In the genomic region with DNA sequence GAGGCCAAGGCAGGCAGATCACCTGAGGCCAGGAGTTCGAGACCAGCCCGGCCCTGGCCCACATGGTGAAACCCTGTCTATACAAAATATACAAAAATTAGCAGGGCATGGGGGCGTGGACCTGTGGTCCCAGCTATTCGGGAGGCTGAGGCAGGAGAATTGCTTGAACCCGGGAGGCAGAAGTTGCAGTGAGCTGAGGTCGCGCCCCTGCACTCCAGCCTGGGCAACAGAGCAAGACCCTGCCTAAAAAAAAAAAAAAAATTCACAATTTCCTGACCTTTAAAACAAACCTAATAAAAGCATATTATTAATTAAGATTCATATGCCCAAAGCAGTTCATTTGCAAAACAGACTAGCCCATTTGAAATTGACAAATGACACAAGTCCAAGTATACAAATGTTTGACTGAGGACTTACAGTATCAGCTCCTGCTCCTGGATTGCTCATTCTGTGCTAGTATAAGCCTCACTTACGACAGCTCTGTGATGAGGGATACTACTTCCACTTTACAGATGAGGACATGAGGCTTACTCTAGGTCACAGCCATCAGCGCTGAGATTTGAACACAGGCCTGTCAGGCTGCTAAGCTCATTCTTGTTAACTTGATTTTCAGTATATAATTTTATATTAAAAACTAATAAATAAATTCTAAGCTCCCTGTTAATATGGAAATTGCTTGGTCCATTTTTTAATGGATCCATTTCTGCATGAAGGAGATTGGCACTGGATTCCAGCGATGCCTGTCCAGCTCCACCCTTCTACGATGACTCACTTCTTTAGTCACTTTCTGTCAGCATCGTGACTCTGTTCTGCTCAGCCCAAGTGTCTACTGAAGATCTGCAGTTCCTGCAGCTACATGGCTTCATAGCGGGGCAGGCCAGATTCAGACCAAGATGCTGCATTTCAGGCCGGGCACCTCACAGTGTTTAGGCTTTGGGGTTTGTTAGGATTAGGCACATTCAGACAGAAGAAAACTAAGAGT, we compare ENCODE assay signal across 11 cellular contexts.
DNase-seq lines count a peak whose midpoint lies in the region; ATAC-seq and TF ChIP-seq lines count a peak whose summit lies in the region.
"Had no signal": no experiment of that assay in that cellular context is flagged by ENCODE, and none has a peak within 500 bp of the region (broad histone marks: within the 10 kb centered on the region; RNA-seq: fewer than 3 reads in every experiment).

No MANE protein-coding gene starts in this region.

- H3K27ac ChIP-seq in H9 (ENCODE audit: insufficient read length, low read depth, low read length) (no peak overlapping the region), RWPE2 (ENCODE audit: poor library complexity, severe bottlenecking) (no peak overlapping the region), stomach (no peak overlapping the region)

- intact Hi-C loops in stomach (cut with DNase I; ENCODE audit: low total_unique reads), result no loop called here
- intact Hi-C loops in activated T-helper 1 cell treated with anti-CD3 and anti-CD28 coated beads, Interleukin-12 subunit alpha, Interleukin-12 subunit beta, Interleukin-2, Interleukin-4 antibody, amounts not matched to agents 30 ng/mL and 10 ng/mL and 1 ng/mL, durations not matched to agents 14 hours and 24 hours and 36 hours (cut with micrococcal nuclease), result no loop called here

- H3K36me3 Mint-ChIP-seq in H9 (ENCODE audit: insufficient read depth in 1 of 3, low read depth in 3 of 3), result peaks cover 7 to 52% (median 31%) of the 10 kb centered on the region in 3 experiments; a peak in 6 of 7 replicates
- peaks cover 35% of the 10 kb centered on the region for H3K36me3 Mint-ChIP-seq in activated T-helper 1 cell treated with anti-CD3 and anti-CD28 coated beads, Interleukin-12 subunit alpha, Interleukin-12 subunit beta, Interleukin-2, Interleukin-4 antibody, amounts not matched to agents 30 ng/mL and 10 ng/mL and 1 ng/mL, durations not matched to agents 14 hours and 24 hours and 36 hours (ENCODE audit: low read depth)

- H3K14ac ChIP-seq in H9 (ENCODE audit: insufficient read depth, low read length), result no peak overlapping the region

- H2BK120ac ChIP-seq in H9 (ENCODE audit: low read depth, low read length, poor library complexity, severe bottlenecking), result no peak overlapping the region

- no peaks in the 10 kb centered on the region for H3K79me1 ChIP-seq in H9 (ENCODE audit: insufficient read depth, low read depth, low read length, poor library complexity, severe bottlenecking)

- H3T11ph ChIP-seq in H9 (ENCODE audit: low read length), result no peak overlapping the region

- H2BK5ac ChIP-seq in H9 (ENCODE audit: insufficient read length, low read length), result no peak overlapping the region

- WGBS in H9 (ENCODE audit: extremely low coverage, insufficient read length, low lambda C conversion rate), result no CpG with 5 or more reads among the region's 14 CpGs
- WGBS in stomach, 5 donors, result 90 to 92% (median 91%) methylated on average over 14 of the region's 14 CpGs

- H4K5ac ChIP-seq in H9 (ENCODE audit: insufficient read length, low read depth, low read length), result no peak overlapping the region

- no peak overlapping the region for H2AK5ac ChIP-seq in H9 (ENCODE audit: insufficient read length, low read length)

- H3K4me1 ChIP-seq in H9 (ENCODE audit: insufficient read depth, low read length) (no peaks in the 10 kb centered on the region), RWPE2 (ENCODE audit: insufficient read depth, poor library complexity, severe bottlenecking) (peaks cover 3% of the 10 kb centered on the region), stomach (no peaks in the 10 kb centered on the region)

- H3K4me3 Mint-ChIP-seq in H9, result no peak overlapping the region
- H3K4me3 Mint-ChIP-seq in activated T-helper 1 cell treated with anti-CD3 and anti-CD28 coated beads, Interleukin-12 subunit alpha, Interleukin-12 subunit beta, Interleukin-2, Interleukin-4 antibody, amounts not matched to agents 30 ng/mL and 10 ng/mL and 1 ng/mL, durations not matched to agents 14 hours and 24 hours and 36 hours, result no peak overlapping the region

- H3K79me2 ChIP-seq in H9 (ENCODE audit: insufficient read depth, low read length), result no peaks in the 10 kb centered on the region

- no peaks in the 10 kb centered on the region for H3K9me3 ChIP-seq in H9 (ENCODE audit: control insufficient read depth, low read depth, low read length)
- no peaks in the 10 kb centered on the region for H3K9me3 ChIP-seq in RWPE2 (ENCODE audit: severe bottlenecking)
- H3K9me3 ChIP-seq in stomach, result no peaks in the 10 kb centered on the region

- DNase-seq in H9 (no peak), RWPE2 (ENCODE audit: low spot score) (no peak), fibroblast of mammary gland (ENCODE audit: low read depth) (peak; percentile 82), pulmonary artery endothelial cell (ENCODE audit: low read depth, low spot score) (peak; percentile 3), stomach (no peak), NCI-H345 treated with DMSO at 0.1 percent for 48 hours (lab: John Stamatoyannopoulos, UW; ENCODE audit: unreplicated experiment) (no peak)
- DNase-seq in activated T-helper 1 cell treated with anti-CD3 and anti-CD28 coated beads, Interleukin-12 subunit alpha, Interleukin-12 subunit beta, Interleukin-2, Interleukin-4 antibody, amounts not matched to agents 30 ng/mL and 10 ng/mL and 1 ng/mL, durations not matched to agents 14 hours and 24 hours and 36 hours (ENCODE audit: low spot score), result no peak
- DNase-seq: activated gamma-delta T cell had no signal

- TF ChIP-seq EP300 in stomach (IDR thresholded peaks at IDR 0.05), result no peak

- no peak overlapping the region for H2BK15ac ChIP-seq in H9 (ENCODE audit: low read depth, low read length)

- H3K4ac ChIP-seq in H9 (ENCODE audit: low read depth, low read length), result no peak overlapping the region

- H2BK20ac ChIP-seq in H9 (ENCODE audit: low read depth, low read length, poor library complexity, severe bottlenecking), result no peak overlapping the region

- H2AFZ ChIP-seq in H9 (ENCODE audit: low read length), result no peak overlapping the region

- TF ChIP-seq CTCF in H9 (conservative IDR thresholded peaks at IDR 0.05) (no peak), RWPE2 (IDR thresholded peaks at IDR 0.05; ENCODE audit: poor library complexity, severe bottlenecking) (no peak), fibroblast of mammary gland (conservative IDR thresholded peaks at IDR 0.05; ENCODE audit: control insufficient read depth, insufficient read depth, low read depth, low read length) (no peak), stomach (IDR thresholded peaks at IDR 0.05) (no peak)

- H3K36me3 ChIP-seq in RWPE2 (ENCODE audit: low read depth) (peaks cover 48% of the 10 kb centered on the region), stomach (peaks cover 20 to 97% (median 87%) of the 10 kb centered on the region in 4 donors)

- H3K9me3 Mint-ChIP-seq in H9, result no peaks in the 10 kb centered on the region
- no peaks in the 10 kb centered on the region for H3K9me3 Mint-ChIP-seq in activated T-helper 1 cell treated with anti-CD3 and anti-CD28 coated beads, Interleukin-12 subunit alpha, Interleukin-12 subunit beta, Interleukin-2, Interleukin-4 antibody, amounts not matched to agents 30 ng/mL and 10 ng/mL and 1 ng/mL, durations not matched to agents 14 hours and 24 hours and 36 hours

- peaks cover 20 to 29% of the 10 kb centered on the region in 2 experiments for H3K4me1 Mint-ChIP-seq in H9
- H3K4me1 Mint-ChIP-seq in activated T-helper 1 cell treated with anti-CD3 and anti-CD28 coated beads, Interleukin-12 subunit alpha, Interleukin-12 subunit beta, Interleukin-2, Interleukin-4 antibody, amounts not matched to agents 30 ng/mL and 10 ng/mL and 1 ng/mL, durations not matched to agents 14 hours and 24 hours and 36 hours (ENCODE audit: low read depth), result no peaks in the 10 kb centered on the region

- H3K18ac ChIP-seq in H9 (ENCODE audit: insufficient read length, low read depth, low read length), result no peak overlapping the region

- no peaks in the 10 kb centered on the region for H3K27me3 ChIP-seq in H9 (ENCODE audit: insufficient read depth, low read length)
- no peaks in the 10 kb centered on the region for H3K27me3 ChIP-seq in RWPE2 (ENCODE audit: insufficient read depth, poor library complexity, severe bottlenecking)
- no peaks in the 10 kb centered on the region for H3K27me3 ChIP-seq in stomach

- no peak overlapping the region for H3K56ac ChIP-seq in H9 (ENCODE audit: insufficient read length, low read depth, low read length)

- no peaks in the 10 kb centered on the region for H4K20me1 ChIP-seq in H9 (ENCODE audit: control insufficient read depth, insufficient read depth, insufficient read length)

- H3K4me3 ChIP-seq in RWPE2 (ENCODE audit: severe bottlenecking) (no peak overlapping the region), fibroblast of mammary gland (ENCODE audit: control insufficient read depth, low read depth, low read length) (no peak overlapping the region), stomach (no peak overlapping the region)
- H3K4me3 ChIP-seq: lung had no signal

- H4K8ac ChIP-seq in H9 (replicated peaks; ENCODE audit: insufficient read length, low read depth, low read length), result no peak overlapping the region

- 0 out of 7 replicates have a peak overlapping the region, but pooled peaks of 2 of the 3 experiments have one; percentile 13 to 25 for H3K27ac Mint-ChIP-seq in H9
- no peak overlapping the region for H3K27ac Mint-ChIP-seq in activated T-helper 1 cell treated with anti-CD3 and anti-CD28 coated beads, Interleukin-12 subunit alpha, Interleukin-12 subunit beta, Interleukin-2, Interleukin-4 antibody, amounts not matched to agents 30 ng/mL and 10 ng/mL and 1 ng/mL, durations not matched to agents 14 hours and 24 hours and 36 hours

- no peaks in the 10 kb centered on the region for H3K23me2 ChIP-seq in H9 (ENCODE audit: insufficient read length, low read depth, low read length, poor library complexity, severe bottlenecking)

- ATAC-seq in RWPE2 (ENCODE audit: low read depth) (peak; percentile 99), HG02973 (IDR thresholded peaks at IDR 0.05; ENCODE audit: unreplicated experiment) (no peak)
- ATAC-seq: sciatic nerve had no signal

- no peak overlapping the region for H4K91ac ChIP-seq in H9 (ENCODE audit: insufficient read length, low read depth, low read length)

- TF ChIP-seq POLR2A in stomach (IDR thresholded peaks at IDR 0.05), result no peak

- H3K9ac ChIP-seq in H9 (ENCODE audit: extremely low read depth, insufficient read length, low read length), result no peak overlapping the region

- no peaks in the 10 kb centered on the region for H3K27me3 Mint-ChIP-seq in H9 (ENCODE audit: low read depth)
- no peaks in the 10 kb centered on the region for H3K27me3 Mint-ChIP-seq in activated T-helper 1 cell treated with anti-CD3 and anti-CD28 coated beads, Interleukin-12 subunit alpha, Interleukin-12 subunit beta, Interleukin-2, Interleukin-4 antibody, amounts not matched to agents 30 ng/mL and 10 ng/mL and 1 ng/mL, durations not matched to agents 14 hours and 24 hours and 36 hours (ENCODE audit: insufficient read depth)

- H2BK12ac ChIP-seq in H9 (ENCODE audit: insufficient read length, low read depth, low read length), result no peak overlapping the region

- no peak overlapping the region for H3K23ac ChIP-seq in H9 (ENCODE audit: insufficient read length, low read depth, low read length)

- H3K4me2 ChIP-seq in H9 (ENCODE audit: insufficient read depth, insufficient read length, low read length), result no peak overlapping the region

Comparison
In these comparisons a context has a peak if more than half of its experiments do, and no peak if none do; other contexts are left out.
1. DNase-seq: peak in fibroblast of mammary gland (single experiment) and pulmonary artery endothelial cell (single experiment); none in H9 (single experiment), RWPE2 (single experiment), stomach (single experiment), NCI-H345 treated with DMSO at 0.1 percent for 48 hours (single experiment) and activated T-helper 1 cell treated with anti-CD3 and anti-CD28 coated beads, Interleukin-12 subunit alpha, Interleukin-12 subunit beta, Interleukin-2, Interleukin-4 antibody, amounts not matched to agents 30 ng/mL and 10 ng/mL and 1 ng/mL, durations not matched to agents 14 hours and 24 hours and 36 hours (single experiment).